Comparison of ENCODE assay signal across 8 cellular contexts in the genomic region with DNA sequence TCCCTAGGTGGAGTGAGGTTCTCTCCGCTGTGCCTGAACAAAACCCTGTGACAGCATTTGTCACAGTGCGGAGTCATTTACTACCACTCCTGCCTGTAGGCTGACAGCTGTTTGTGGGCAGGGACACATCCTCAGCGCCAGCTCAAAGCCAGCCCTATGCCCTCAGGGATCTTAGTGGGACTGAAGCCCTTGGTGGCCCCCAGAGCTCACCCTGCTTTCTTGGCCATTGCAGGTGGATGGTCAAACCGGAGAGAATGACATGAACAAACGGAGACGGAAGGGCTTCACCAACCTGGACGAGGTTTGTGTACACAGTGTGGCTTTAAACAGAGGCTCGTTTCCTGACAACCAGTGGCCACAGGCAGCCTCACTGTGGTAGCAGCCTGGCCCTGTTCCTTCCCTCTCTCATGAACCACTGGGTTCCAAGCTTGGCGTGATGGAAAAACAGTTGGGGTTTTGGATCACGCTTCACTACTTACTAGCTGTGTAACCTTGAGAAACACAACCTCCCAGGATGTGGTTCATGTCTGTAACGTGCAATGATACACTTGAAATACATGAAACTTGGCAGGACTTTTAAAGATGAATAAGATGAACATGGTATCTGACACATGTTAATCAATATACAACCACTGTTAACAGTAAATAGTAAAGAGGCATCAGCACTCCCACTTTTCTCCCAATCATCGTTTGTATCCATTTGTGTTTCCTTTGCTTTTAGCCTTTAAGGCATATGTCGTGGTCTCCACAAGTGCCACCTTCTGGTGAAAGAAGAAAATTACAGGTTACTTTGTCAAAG.
DNase-seq lines count a peak whose midpoint lies in the region; ATAC-seq and TF ChIP-seq lines count a peak whose summit lies in the region.

No MANE protein-coding gene starts in this region.

- peaks cover 25 to 30% (median 29%) of the 10 kb centered on the region in 3 donors for H3K4me1 Mint-ChIP-seq in CD8-positive, alpha-beta memory T cell
- peaks cover 47% of the 10 kb centered on the region for H3K4me1 Mint-ChIP-seq in activated T-cell treated with anti-CD3 and anti-CD28 coated beads, Interleukin-2, amount 50 U/mL, for 24 hours (ENCODE audit: low read depth)

- peak overlapping the region; percentile 9 to 78 (median 73) for H3K4me3 Mint-ChIP-seq in CD8-positive, alpha-beta memory T cell
- peak overlapping the region; percentile 57 for H3K4me3 Mint-ChIP-seq in activated T-cell treated with anti-CD3 and anti-CD28 coated beads, Interleukin-2, amount 50 U/mL, for 24 hours

- H3K27me3 ChIP-seq in CD8-positive, alpha-beta memory T cell (ENCODE audit: insufficient read depth, low read length, poor library complexity, severe bottlenecking) = no peaks in the 10 kb centered on the region
- H3K27me3 ChIP-seq in osteoblast (ENCODE audit: insufficient read depth, low read length) = no peaks in the 10 kb centered on the region

- peak overlapping the region; percentile 56 for H3K4me3 ChIP-seq in CD8-positive, alpha-beta memory T cell (ENCODE audit: low read length)
- H3K4me3 ChIP-seq in fibroblast of pulmonary artery (replicated peaks; ENCODE audit: low read depth, low read length) (no peak overlapping the region), osteoblast (ENCODE audit: insufficient read depth, low read length) (no peak overlapping the region)

- H3K27ac Mint-ChIP-seq in CD8-positive, alpha-beta memory T cell = peak overlapping the region; percentile 78 to 99 (median 96)
- H3K27ac Mint-ChIP-seq in activated T-cell treated with anti-CD3 and anti-CD28 coated beads, Interleukin-2, amount 50 U/mL, for 24 hours = peak overlapping the region; percentile 96

- peak; percentile 76 for ATAC-seq in GM18909 (IDR thresholded peaks at IDR 0.05; ENCODE audit: poor library complexity, unreplicated experiment)
- ATAC-seq in HG03139 (IDR thresholded peaks at IDR 0.05; ENCODE audit: unreplicated experiment) = peak; percentile 75
- ATAC-seq in HG03439 (IDR thresholded peaks at IDR 0.05; ENCODE audit: unreplicated experiment) = no peak

- CTCF ChIA-PET in CD8-positive, alpha-beta memory T cell (lab: Charles Lee) = interaction anchor here (0.6 to 7.5 kb wide), 34 partner anchors 9 to 190 kb away, joined by 3 to 81 read pairs (median 5); a partner anchor contains a TSS

- peaks cover 0 to 65% (median 14%) of the 10 kb centered on the region in 3 donors for H3K36me3 Mint-ChIP-seq in CD8-positive, alpha-beta memory T cell
- H3K36me3 Mint-ChIP-seq in activated T-cell treated with anti-CD3 and anti-CD28 coated beads, Interleukin-2, amount 50 U/mL, for 24 hours (ENCODE audit: low read depth) = peaks cover 94% of the 10 kb centered on the region

- no peak overlapping the region for H2AFZ ChIP-seq in osteoblast (ENCODE audit: low read length)

- no peaks in the 10 kb centered on the region for H3K27me3 Mint-ChIP-seq in CD8-positive, alpha-beta memory T cell
- H3K27me3 Mint-ChIP-seq in activated T-cell treated with anti-CD3 and anti-CD28 coated beads, Interleukin-2, amount 50 U/mL, for 24 hours = no peaks in the 10 kb centered on the region

- DNase-seq in CD8-positive, alpha-beta memory T cell = peak; percentile 10 to 78 (median 67)
- DNase-seq in NCI-H774 (lab: John Stamatoyannopoulos, UW) (peak; percentile 41), fibroblast of pulmonary artery (ENCODE audit: low read depth) (peak; percentile 78), osteoblast (ENCODE audit: insufficient read length, low spot score, missing footprints) (no peak)
- peak; percentile 71 for DNase-seq in activated T-cell treated with anti-CD3 and anti-CD28 coated beads, Interleukin-2, amount 50 U/mL, for 24 hours

- POLR2A ChIA-PET in CD8-positive, alpha-beta memory T cell (lab: Charles Lee) = interaction anchor here (1.0 to 1.7 kb wide), 3 partner anchors 11 to 185 kb away, joined by 3 to 15 read pairs (median 5); no protein-coding TSS in a partner anchor

- H3K9me3 ChIP-seq in CD8-positive, alpha-beta memory T cell (ENCODE audit: low read length) = no peaks in the 10 kb centered on the region
- H3K9me3 ChIP-seq in osteoblast (ENCODE audit: low read depth, low read length) = no peaks in the 10 kb centered on the region

- no peaks in the 10 kb centered on the region for H4K20me1 ChIP-seq in osteoblast (ENCODE audit: insufficient read depth, low read length)

- TF ChIP-seq CTCF in fibroblast of pulmonary artery (IDR thresholded peaks at IDR 0.05; ENCODE audit: low read length, missing control alignments) = peak; percentile 70
- TF ChIP-seq CTCF in osteoblast (IDR thresholded peaks at IDR 0.05; ENCODE audit: extremely low read depth, low read depth, low read length) = peak; percentile 59

- no peaks in the 10 kb centered on the region for H3K9me3 Mint-ChIP-seq in CD8-positive, alpha-beta memory T cell
- no peaks in the 10 kb centered on the region for H3K9me3 Mint-ChIP-seq in activated T-cell treated with anti-CD3 and anti-CD28 coated beads, Interleukin-2, amount 50 U/mL, for 24 hours

- no peak overlapping the region for H3K4me2 ChIP-seq in osteoblast (ENCODE audit: insufficient read depth, low read length)

- H3K36me3 ChIP-seq in CD8-positive, alpha-beta memory T cell (ENCODE audit: insufficient read depth, low read length) = peaks cover 8% of the 10 kb centered on the region
- H3K36me3 ChIP-seq in osteoblast (ENCODE audit: insufficient read depth, low read length) = peaks cover 84% of the 10 kb centered on the region

- H3K4me1 ChIP-seq in CD8-positive, alpha-beta memory T cell (ENCODE audit: insufficient read depth, low read length) = peaks cover 18% of the 10 kb centered on the region
- H3K4me1 ChIP-seq in osteoblast (ENCODE audit: insufficient read depth, low read length) = peaks cover 60% of the 10 kb centered on the region

- H3K79me2 ChIP-seq in osteoblast (ENCODE audit: insufficient read depth, low read length) = peaks cover 37% of the 10 kb centered on the region

- peak overlapping the region; percentile 71 for H3K27ac ChIP-seq in CD8-positive, alpha-beta memory T cell (ENCODE audit: low read depth, low read length)
- H3K27ac ChIP-seq in osteoblast (ENCODE audit: low read depth, low read length) = peak overlapping the region; percentile 96
